Comparison of ENCODE assay signal across 1 cellular context in genomic region chr6:118893095-118893881, GRCh38.
TF ChIP-seq lines count a peak whose summit lies in the region.

No MANE protein-coding gene starts in this region.

TF ChIP-seq in K562, 482 proteins besides CTCF, POLR2A, EP300 and RAD21 (continued from another document and continues in another):
- TF ChIP-seq, protein P1, sequence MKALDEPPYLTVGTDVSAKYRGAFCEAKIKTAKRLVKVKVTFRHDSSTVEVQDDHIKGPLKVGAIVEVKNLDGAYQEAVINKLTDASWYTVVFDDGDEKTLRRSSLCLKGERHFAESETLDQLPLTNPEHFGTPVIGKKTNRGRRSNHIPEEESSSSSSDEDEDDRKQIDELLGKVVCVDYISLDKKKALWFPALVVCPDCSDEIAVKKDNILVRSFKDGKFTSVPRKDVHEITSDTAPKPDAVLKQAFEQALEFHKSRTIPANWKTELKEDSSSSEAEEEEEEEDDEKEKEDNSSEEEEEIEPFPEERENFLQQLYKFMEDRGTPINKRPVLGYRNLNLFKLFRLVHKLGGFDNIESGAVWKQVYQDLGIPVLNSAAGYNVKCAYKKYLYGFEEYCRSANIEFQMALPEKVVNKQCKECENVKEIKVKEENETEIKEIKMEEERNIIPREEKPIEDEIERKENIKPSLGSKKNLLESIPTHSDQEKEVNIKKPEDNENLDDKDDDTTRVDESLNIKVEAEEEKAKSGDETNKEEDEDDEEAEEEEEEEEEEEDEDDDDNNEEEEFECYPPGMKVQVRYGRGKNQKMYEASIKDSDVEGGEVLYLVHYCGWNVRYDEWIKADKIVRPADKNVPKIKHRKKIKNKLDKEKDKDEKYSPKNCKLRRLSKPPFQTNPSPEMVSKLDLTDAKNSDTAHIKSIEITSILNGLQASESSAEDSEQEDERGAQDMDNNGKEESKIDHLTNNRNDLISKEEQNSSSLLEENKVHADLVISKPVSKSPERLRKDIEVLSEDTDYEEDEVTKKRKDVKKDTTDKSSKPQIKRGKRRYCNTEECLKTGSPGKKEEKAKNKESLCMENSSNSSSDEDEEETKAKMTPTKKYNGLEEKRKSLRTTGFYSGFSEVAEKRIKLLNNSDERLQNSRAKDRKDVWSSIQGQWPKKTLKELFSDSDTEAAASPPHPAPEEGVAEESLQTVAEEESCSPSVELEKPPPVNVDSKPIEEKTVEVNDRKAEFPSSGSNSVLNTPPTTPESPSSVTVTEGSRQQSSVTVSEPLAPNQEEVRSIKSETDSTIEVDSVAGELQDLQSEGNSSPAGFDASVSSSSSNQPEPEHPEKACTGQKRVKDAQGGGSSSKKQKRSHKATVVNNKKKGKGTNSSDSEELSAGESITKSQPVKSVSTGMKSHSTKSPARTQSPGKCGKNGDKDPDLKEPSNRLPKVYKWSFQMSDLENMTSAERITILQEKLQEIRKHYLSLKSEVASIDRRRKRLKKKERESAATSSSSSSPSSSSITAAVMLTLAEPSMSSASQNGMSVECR (CRISPR knock-in tag; IDR thresholded peaks at IDR 0.05) = no peak; the same call in 1 of the 2 replicates
- TF ChIP-seq TSHZ1 (CRISPR knock-in tag; IDR thresholded peaks at IDR 0.05) (no peak), KLF6 (CRISPR knock-in tag; IDR thresholded peaks at IDR 0.05; ENCODE audit: borderline replicate concordance) (no peak), NELFE (IDR thresholded peaks at IDR 0.05; ENCODE audit: insufficient read depth, insufficient read length) (no peak), ZNF134 (CRISPR knock-in tag; conservative IDR thresholded peaks at IDR 0.05) (no peak), NCOA1 (IDR thresholded peaks at IDR 0.05; ENCODE audit: low read depth) (no peak), HCFC1 (IDR thresholded peaks at IDR 0.05; ENCODE audit: low read depth, low read length) (no peak), NFATC3 (IDR thresholded peaks at IDR 0.05) (no peak), ERF (CRISPR knock-in tag; IDR thresholded peaks at IDR 0.05) (no peak), ZNF232 (CRISPR knock-in tag; IDR thresholded peaks at IDR 0.05) (no peak), CBX3 (IDR thresholded peaks at IDR 0.05; ENCODE audit: borderline replicate concordance in 1 of 2, low read length in 2 of 2) (no peak), CCNT2 (IDR thresholded peaks at IDR 0.05; ENCODE audit: borderline replicate concordance, extremely low read depth, insufficient read length, low read depth, low read length) (no peak), NCOA6 (IDR thresholded peaks at IDR 0.05) (no peak), KDM1A (IDR thresholded peaks at IDR 0.05) (0 out of 4 replicates have a peak, but pooled peaks of 1 of the 2 experiments have one; percentile 18), HNRNPUL1 (IDR thresholded peaks at IDR 0.05; ENCODE audit: low read length) (no peak), MBD1 (CRISPR knock-in tag; IDR thresholded peaks at IDR 0.05) (no peak), ZBTB9 (CRISPR knock-in tag; IDR thresholded peaks at IDR 0.05) (peak; percentile 59; the same call in 1 of the 2 replicates), PTBP1 (IDR thresholded peaks at IDR 0.05; ENCODE audit: low read depth, low read length) (no peak), PHF20 (IDR thresholded peaks at IDR 0.05; ENCODE audit: partially characterized antibody) (peak; percentile 46), HNRNPLL (IDR thresholded peaks at IDR 0.05; ENCODE audit: low read depth, low read length, poor library complexity, severe bottlenecking) (no peak), ZFP1 (CRISPR knock-in tag; IDR thresholded peaks at IDR 0.05) (no peak)
- TF ChIP-seq, protein P2, sequence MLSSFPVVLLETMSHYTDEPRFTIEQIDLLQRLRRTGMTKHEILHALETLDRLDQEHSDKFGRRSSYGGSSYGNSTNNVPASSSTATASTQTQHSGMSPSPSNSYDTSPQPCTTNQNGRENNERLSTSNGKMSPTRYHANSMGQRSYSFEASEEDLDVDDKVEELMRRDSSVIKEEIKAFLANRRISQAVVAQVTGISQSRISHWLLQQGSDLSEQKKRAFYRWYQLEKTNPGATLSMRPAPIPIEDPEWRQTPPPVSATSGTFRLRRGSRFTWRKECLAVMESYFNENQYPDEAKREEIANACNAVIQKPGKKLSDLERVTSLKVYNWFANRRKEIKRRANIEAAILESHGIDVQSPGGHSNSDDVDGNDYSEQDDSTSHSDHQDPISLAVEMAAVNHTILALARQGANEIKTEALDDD (IDR thresholded peaks at IDR 0.05) = peak; percentile 2; the same call in 1 of the 2 replicates
- TF ChIP-seq, protein P3, sequence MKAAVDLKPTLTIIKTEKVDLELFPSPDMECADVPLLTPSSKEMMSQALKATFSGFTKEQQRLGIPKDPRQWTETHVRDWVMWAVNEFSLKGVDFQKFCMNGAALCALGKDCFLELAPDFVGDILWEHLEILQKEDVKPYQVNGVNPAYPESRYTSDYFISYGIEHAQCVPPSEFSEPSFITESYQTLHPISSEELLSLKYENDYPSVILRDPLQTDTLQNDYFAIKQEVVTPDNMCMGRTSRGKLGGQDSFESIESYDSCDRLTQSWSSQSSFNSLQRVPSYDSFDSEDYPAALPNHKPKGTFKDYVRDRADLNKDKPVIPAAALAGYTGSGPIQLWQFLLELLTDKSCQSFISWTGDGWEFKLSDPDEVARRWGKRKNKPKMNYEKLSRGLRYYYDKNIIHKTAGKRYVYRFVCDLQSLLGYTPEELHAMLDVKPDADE (conservative IDR thresholded peaks at IDR 0.05; ENCODE audit: control insufficient read depth, low read depth, low read length) = no peak
- TF ChIP-seq, protein P4, sequence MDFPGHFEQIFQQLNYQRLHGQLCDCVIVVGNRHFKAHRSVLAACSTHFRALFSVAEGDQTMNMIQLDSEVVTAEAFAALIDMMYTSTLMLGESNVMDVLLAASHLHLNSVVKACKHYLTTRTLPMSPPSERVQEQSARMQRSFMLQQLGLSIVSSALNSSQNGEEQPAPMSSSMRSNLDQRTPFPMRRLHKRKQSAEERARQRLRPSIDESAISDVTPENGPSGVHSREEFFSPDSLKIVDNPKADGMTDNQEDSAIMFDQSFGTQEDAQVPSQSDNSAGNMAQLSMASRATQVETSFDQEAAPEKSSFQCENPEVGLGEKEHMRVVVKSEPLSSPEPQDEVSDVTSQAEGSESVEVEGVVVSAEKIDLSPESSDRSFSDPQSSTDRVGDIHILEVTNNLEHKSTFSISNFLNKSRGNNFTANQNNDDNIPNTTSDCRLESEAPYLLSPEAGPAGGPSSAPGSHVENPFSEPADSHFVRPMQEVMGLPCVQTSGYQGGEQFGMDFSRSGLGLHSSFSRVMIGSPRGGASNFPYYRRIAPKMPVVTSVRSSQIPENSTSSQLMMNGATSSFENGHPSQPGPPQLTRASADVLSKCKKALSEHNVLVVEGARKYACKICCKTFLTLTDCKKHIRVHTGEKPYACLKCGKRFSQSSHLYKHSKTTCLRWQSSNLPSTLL (IDR thresholded peaks at IDR 0.05) = no peak
- TF ChIP-seq, protein P5, sequence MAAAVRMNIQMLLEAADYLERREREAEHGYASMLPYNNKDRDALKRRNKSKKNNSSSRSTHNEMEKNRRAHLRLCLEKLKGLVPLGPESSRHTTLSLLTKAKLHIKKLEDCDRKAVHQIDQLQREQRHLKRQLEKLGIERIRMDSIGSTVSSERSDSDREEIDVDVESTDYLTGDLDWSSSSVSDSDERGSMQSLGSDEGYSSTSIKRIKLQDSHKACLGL (CRISPR knock-in tag; IDR thresholded peaks at IDR 0.05; ENCODE audit: borderline replicate concordance, poor library complexity, severe bottlenecking) = no peak
- TF ChIP-seq, protein P6, sequence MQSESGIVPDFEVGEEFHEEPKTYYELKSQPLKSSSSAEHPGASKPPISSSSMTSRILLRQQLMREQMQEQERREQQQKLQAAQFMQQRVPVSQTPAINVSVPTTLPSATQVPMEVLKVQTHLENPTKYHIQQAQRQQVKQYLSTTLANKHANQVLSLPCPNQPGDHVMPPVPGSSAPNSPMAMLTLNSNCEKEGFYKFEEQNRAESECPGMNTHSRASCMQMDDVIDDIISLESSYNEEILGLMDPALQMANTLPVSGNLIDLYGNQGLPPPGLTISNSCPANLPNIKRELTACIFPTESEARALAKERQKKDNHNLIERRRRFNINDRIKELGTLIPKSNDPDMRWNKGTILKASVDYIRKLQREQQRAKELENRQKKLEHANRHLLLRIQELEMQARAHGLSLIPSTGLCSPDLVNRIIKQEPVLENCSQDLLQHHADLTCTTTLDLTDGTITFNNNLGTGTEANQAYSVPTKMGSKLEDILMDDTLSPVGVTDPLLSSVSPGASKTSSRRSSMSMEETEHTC (IDR thresholded peaks at IDR 0.05) = no peak
- TF ChIP-seq, protein P7, sequence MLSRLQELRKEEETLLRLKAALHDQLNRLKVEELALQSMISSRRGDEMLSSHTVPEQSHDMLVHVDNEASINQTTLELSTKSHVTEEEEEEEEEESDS (CRISPR knock-in tag; IDR thresholded peaks at IDR 0.05) = no peak
